Comparison of ENCODE assay signal across 8 cellular contexts in genomic region chr17:56979091-56979480, GRCh38. TPM values are rescaled to one million over a fixed set of nuclear protein-coding genes. Genes with fewer than 3 reads are reported as not detected.
DNase-seq lines count a peak whose midpoint lies in the region; ATAC-seq and TF ChIP-seq lines count a peak whose summit lies in the region.

No MANE protein-coding gene starts in this region.

- TF ChIP-seq CTCF in hepatocyte (IDR thresholded peaks at IDR 0.05; ENCODE audit: poor library complexity) (no peak), type B pancreatic cell (conservative IDR thresholded peaks at IDR 0.05) (no peak)

- H3K36me3 ChIP-seq in SK-N-MC (ENCODE audit: insufficient read depth, low read length) (no peaks in the 10 kb centered on the region), hepatocyte (replicated peaks; ENCODE audit: insufficient read depth, low read depth) (no peaks in the 10 kb centered on the region)

- WGBS in hepatocyte (ENCODE audit: low lambda C conversion rate, missing lambda C conversion rate): 27% methylated on average over 3 of the region's 3 CpGs

- no peak overlapping the region for H3K9ac ChIP-seq in SK-N-MC (ENCODE audit: insufficient read length)

- H3K4me3 ChIP-seq in SK-N-MC: peak overlapping the region; percentile 91; the same call in 1 of the 2 replicates
- H3K4me3 ChIP-seq in hepatocyte: no peak overlapping the region

- no peak for DNase-seq in activated naive CD4-positive, alpha-beta T cell treated with anti-CD3 and anti-CD28 coated beads, Interleukin-2, amount 50 U/mL, for 16 hours
- DNase-seq in SK-N-MC (ENCODE audit: low read depth, low spot score) (no peak), hepatocyte (ENCODE audit: low spot score) (no peak), type B pancreatic cell (ENCODE audit: extremely low spot score, unreplicated experiment) (no peak), NCI-H1930 (lab: John Stamatoyannopoulos, UW) (no peak), T1000 (lab: John Stamatoyannopoulos, UW) (no peak)

- no peak for ATAC-seq in GM18909 (IDR thresholded peaks at IDR 0.05; ENCODE audit: poor library complexity, unreplicated experiment)

- H3K9me3 Mint-ChIP-seq in activated naive CD4-positive, alpha-beta T cell treated with anti-CD3 and anti-CD28 coated beads, Interleukin-2, amount 50 U/mL, for 24 hours: no peaks in the 10 kb centered on the region
- no peaks in the 10 kb centered on the region for H3K9me3 Mint-ChIP-seq in type B pancreatic cell

- H3K79me2 ChIP-seq in hepatocyte: peaks cover 8% of the 10 kb centered on the region

- peaks cover 14% of the 10 kb centered on the region for H3K4me1 ChIP-seq in hepatocyte (ENCODE audit: insufficient read depth)

- peaks cover under 1% of the 10 kb centered on the region for H3K36me3 Mint-ChIP-seq in activated naive CD4-positive, alpha-beta T cell treated with anti-CD3 and anti-CD28 coated beads, Interleukin-2, amount 50 U/mL, for 24 hours
- peaks cover 2% of the 10 kb centered on the region for H3K36me3 Mint-ChIP-seq in type B pancreatic cell

- H3K27ac Mint-ChIP-seq in activated naive CD4-positive, alpha-beta T cell treated with anti-CD3 and anti-CD28 coated beads, Interleukin-2, amount 50 U/mL, for 24 hours: no peak overlapping the region
- peak overlapping the region; percentile 67 for H3K27ac Mint-ChIP-seq in type B pancreatic cell

- H4K20me1 ChIP-seq in hepatocyte (ENCODE audit: insufficient read depth, poor library complexity, severe bottlenecking): no peaks in the 10 kb centered on the region

- H3K27me3 Mint-ChIP-seq in activated naive CD4-positive, alpha-beta T cell treated with anti-CD3 and anti-CD28 coated beads, Interleukin-2, amount 50 U/mL, for 24 hours: no peaks in the 10 kb centered on the region
- no peaks in the 10 kb centered on the region for H3K27me3 Mint-ChIP-seq in type B pancreatic cell

- H3K9me3 ChIP-seq in SK-N-MC (ENCODE audit: low read depth, low read length): no peaks in the 10 kb centered on the region
- no peaks in the 10 kb centered on the region for H3K9me3 ChIP-seq in hepatocyte (ENCODE audit: low read depth)

- peaks cover 24% of the 10 kb centered on the region for H3K4me1 Mint-ChIP-seq in activated naive CD4-positive, alpha-beta T cell treated with anti-CD3 and anti-CD28 coated beads, Interleukin-2, amount 50 U/mL, for 24 hours
- peaks cover 37% of the 10 kb centered on the region for H3K4me1 Mint-ChIP-seq in type B pancreatic cell (ENCODE audit: unreplicated experiment)

- no peaks in the 10 kb centered on the region for H3K9me2 ChIP-seq in hepatocyte (replicated peaks; ENCODE audit: insufficient read depth)

- H3K4me2 ChIP-seq in hepatocyte: peak overlapping the region; percentile 84

- H3K27ac ChIP-seq in SK-N-MC (no peak overlapping the region), hepatocyte (no peak overlapping the region)

- peak overlapping the region; percentile 94 for H3K4me3 Mint-ChIP-seq in activated naive CD4-positive, alpha-beta T cell treated with anti-CD3 and anti-CD28 coated beads, Interleukin-2, amount 50 U/mL, for 24 hours
- peak overlapping the region; percentile 92 for H3K4me3 Mint-ChIP-seq in type B pancreatic cell

- H2AFZ ChIP-seq in hepatocyte: no peak overlapping the region

- no peaks in the 10 kb centered on the region for H3K27me3 ChIP-seq in hepatocyte

RNA-seq across cellular contexts. Expression of gene SCPEP1, which starts 1.2 kb away (rescaled TPM):
- total RNA-seq in hepatocyte (68.3 and 81.2 TPM in 2 replicates), type B pancreatic cell (ENCODE audit: low replicate concordance) (26.9 and 53.5 TPM in 2 replicates)
- polyA plus RNA-seq in hepatocyte: 86.7 and 90.5 TPM in 2 replicates

RNA-seq across cellular contexts. Expression of gene COIL, which starts 18.2 kb away (rescaled TPM):
- total RNA-seq in hepatocyte (19.8 and 21.0 TPM in 2 replicates), type B pancreatic cell (ENCODE audit: low replicate concordance) (23.3 and 26.5 TPM in 2 replicates)
- 12.9 and 18.4 TPM in 2 replicates for polyA plus RNA-seq in hepatocyte
